Comparison of ENCODE assay signal across 10 cellular contexts in the genomic region with DNA sequence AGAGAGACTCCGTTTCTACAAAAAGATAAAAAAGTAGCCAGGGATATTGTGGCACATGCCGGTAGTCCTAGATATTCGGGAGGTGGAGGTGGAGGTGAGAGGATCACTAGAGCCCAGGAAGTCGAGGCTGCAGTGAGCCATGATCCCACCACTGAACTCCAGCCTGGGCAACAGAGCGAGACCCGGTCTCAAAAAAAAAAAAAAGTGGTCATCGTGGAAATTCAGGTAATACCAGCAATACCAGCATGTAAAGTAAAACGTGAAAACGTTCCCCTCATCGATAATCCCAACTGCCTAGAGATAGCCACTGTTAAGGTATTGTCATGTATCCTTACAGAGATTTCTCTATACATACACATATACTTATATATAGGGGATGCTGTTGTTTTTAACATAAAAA. TPM values are rescaled to one million over a fixed set of nuclear protein-coding genes. Genes with fewer than 3 reads are reported as not detected.
DNase-seq lines count a peak whose midpoint lies in the region; ATAC-seq, FAIRE-seq and TF ChIP-seq lines count a peak whose summit lies in the region.
"Had no signal": no experiment of that assay in that cellular context is flagged by ENCODE, and none has a peak within 500 bp of the region (broad histone marks: within the 10 kb centered on the region; RNA-seq: fewer than 3 reads in every experiment).

No MANE protein-coding gene starts in this region.

- H3K9me3 ChIP-seq in right atrium auricular region (peaks cover 0 to 5% of the 10 kb centered on the region in 2 donors), HepG2 (ENCODE audit: low read length) (no peaks in the 10 kb centered on the region), upper lobe of right lung (no peaks in the 10 kb centered on the region)

- in situ Hi-C loops in HepG2 (cut with HindIII; ENCODE audit: extremely low pct_ligation_motif_present, low pct_unique_long_range_greater_than_20kb), result loop anchor here (10.0 kb wide), 1 partner anchor 131 kb away; no protein-coding TSS in a partner anchor

- no peak for FAIRE-seq in HepG2 (lab: Jason Lieb, UNC)
- FAIRE-seq: colon had no signal

- TF ChIP-seq RAD21 in HepG2 (CRISPR knock-in tag; IDR thresholded peaks at IDR 0.05), result no peak

- H3K4me3 Mint-ChIP-seq in activated CD8-positive, alpha-beta T cell treated with anti-CD3 and anti-CD28 coated beads, Interleukin-2, amount 10 ng/mL, durations not matched to agents 7 days and 5 days, result peak overlapping the region; percentile 86

- H4K20me1 ChIP-seq in HepG2 (ENCODE audit: insufficient read depth, low read length), result 0 out of 2 replicates have a peak, but pooled peaks cover 10% of the 10 kb centered on the region

- ATAC-seq in Right ventricle myocardium inferior (no peak), HepG2 (no peak), upper lobe of right lung (no peak), HG02938 (IDR thresholded peaks at IDR 0.05; ENCODE audit: unreplicated experiment) (no peak)
- ATAC-seq in activated CD8-positive, alpha-beta T cell treated with anti-CD3 and anti-CD28 coated beads, Interleukin-2, amount 10 ng/mL, durations not matched to agents 7 days and 5 days, result no peak

- H3K9ac ChIP-seq in HepG2 (ENCODE audit: insufficient read depth, low read depth, low read length), result peak overlapping the region; percentile 94

- CTCF ChIA-PET in activated CD8-positive, alpha-beta T cell treated with anti-CD3 and anti-CD28 coated beads, Interleukin-2, amount 10 ng/mL, durations not matched to agents 7 days and 5 days (lab: Charles Lee), result no interaction called here
- CTCF ChIA-PET in HepG2 (lab: Yijun Ruan, JAX; ENCODE audit: low intra/inter-chr PET ratio, low total read pairs), result no interaction called here

- H3K36me3 Mint-ChIP-seq in activated CD8-positive, alpha-beta T cell treated with anti-CD3 and anti-CD28 coated beads, Interleukin-2, amount 10 ng/mL, durations not matched to agents 7 days and 5 days (ENCODE audit: low read depth), result peaks cover 16% of the 10 kb centered on the region

- H3K27ac Mint-ChIP-seq in activated CD8-positive, alpha-beta T cell treated with anti-CD3 and anti-CD28 coated beads, Interleukin-2, amount 10 ng/mL, durations not matched to agents 7 days and 5 days, result no peak overlapping the region

- intact Hi-C loops in Right ventricle myocardium inferior (cut with DNase I), result loop anchor here (10.0 kb wide), 1 partner anchor 449 kb away; a partner anchor contains a TSS
- intact Hi-C loops in HepG2 (cut with micrococcal nuclease; ENCODE audit: unreplicated experiment), result loop anchor here (10.0 kb wide), 1 partner anchor 179 kb away; no protein-coding TSS in a partner anchor
- intact Hi-C loops in upper lobe of right lung (cut with DNase I), result no loop called here

- WGBS in HepG2 (ENCODE audit: low lambda C conversion rate), result 6% methylated on average over 10 of the region's 10 CpGs

- H3K36me3 ChIP-seq in right atrium auricular region (no peaks in the 10 kb centered on the region), HepG2 (replicated peaks in 1 of 2; ENCODE audit: control insufficient read depth in 1 of 2, insufficient read depth in 2 of 2, low read length in 2 of 2) (no peaks in the 10 kb centered on the region), upper lobe of right lung (no peaks in the 10 kb centered on the region)

- POLR2A ChIA-PET in activated CD8-positive, alpha-beta T cell treated with anti-CD3 and anti-CD28 coated beads, Interleukin-2, amount 10 ng/mL, durations not matched to agents 7 days and 5 days (lab: Charles Lee), result interaction anchor here (0.9 kb wide), 1 partner anchor 15 kb away, joined by 3 read pairs; no protein-coding TSS in a partner anchor
- POLR2A ChIA-PET in HepG2 (lab: Yijun Ruan, JAX), result interaction anchor here (2.1 kb wide), 1 partner anchor 16 kb away, joined by 9 read pairs; a partner anchor contains a TSS

- no peaks in the 10 kb centered on the region for H3K27me3 Mint-ChIP-seq in activated CD8-positive, alpha-beta T cell treated with anti-CD3 and anti-CD28 coated beads, Interleukin-2, amount 10 ng/mL, durations not matched to agents 7 days and 5 days (ENCODE audit: low read depth)

- TF ChIP-seq CTCF in right atrium auricular region (IDR thresholded peaks at IDR 0.05) (no peak), HepG2 (CRISPR knock-in tag; IDR thresholded peaks at IDR 0.05) (no peak), upper lobe of right lung (IDR thresholded peaks at IDR 0.05) (no peak)

- H3K27ac ChIP-seq in right atrium auricular region (no peak overlapping the region), HepG2 (ENCODE audit: extremely low read length, insufficient read depth, low read length) (no peak overlapping the region), upper lobe of right lung (no peak overlapping the region)

- H3K4me1 ChIP-seq in right atrium auricular region, result no peaks in the 10 kb centered on the region
- peaks cover 6% of the 10 kb centered on the region for H3K4me1 ChIP-seq in HepG2 (ENCODE audit: insufficient read depth, low read length)
- peaks cover 6% of the 10 kb centered on the region for H3K4me1 ChIP-seq in upper lobe of right lung

- DNase-seq in right atrium auricular region (ENCODE audit: low spot score), result no peak
- DNase-seq in Right ventricle myocardium inferior (ENCODE audit: missing footprints), result no peak
- DNase-seq in activated CD8-positive, alpha-beta T cell treated with anti-CD3 and anti-CD28 coated beads, Interleukin-2, amount 10 ng/mL, durations not matched to agents 7 days and 5 days, result no peak
- no peak for DNase-seq in HepG2 (ENCODE audit: low spot score)
- no peak for DNase-seq in upper lobe of right lung
- no peak for DNase-seq in HK-2 (ENCODE audit: unreplicated experiment)
- DNase-seq in HUDEP-2 (lab: John Stamatoyannopoulos, UW; ENCODE audit: unreplicated experiment in 76 of 76), result no peak
- DNase-seq: NCI-H69 had no signal

- H2AFZ ChIP-seq in HepG2 (ENCODE audit: low read length), result no peak overlapping the region

- H3K4me3 ChIP-seq in right atrium auricular region (peak overlapping the region; percentile 57 to 63), HepG2 (replicated peaks in 1 of 3; ENCODE audit: insufficient read depth in 1 of 3, low read depth in 2 of 3, low read length in 3 of 3) (peak overlapping the region; percentile 83 to 88 (median 86); a peak in 5 of 6 replicates), upper lobe of right lung (peak overlapping the region; percentile 66)

- H3K79me2 ChIP-seq in HepG2 (ENCODE audit: insufficient read depth, low read length), result peaks cover 51% of the 10 kb centered on the region

- no peak for TF ChIP-seq POLR2A in HepG2 (IDR thresholded peaks at IDR 0.05; ENCODE audit: insufficient read depth in 1 of 2, low read depth in 2 of 2, low read length in 2 of 2)

- no TSS peak for BruUV-seq in HepG2 (replicated peaks; lab: Mats Ljungman, UMichigan)

- H3K27me3 ChIP-seq in right atrium auricular region (no peaks in the 10 kb centered on the region), HepG2 (ENCODE audit: control insufficient read depth in 1 of 2, insufficient read depth in 2 of 2, low read length in 2 of 2) (no peaks in the 10 kb centered on the region; a peak in 1 of 5 replicates), upper lobe of right lung (no peaks in the 10 kb centered on the region)

- TF ChIP-seq EP300 in HepG2 (IDR thresholded peaks at IDR 0.05; ENCODE audit: low read depth in 2 of 2, low read length in 2 of 2), result no peak
- TF ChIP-seq EP300 in HepG2 (CRISPR knock-in tag; IDR thresholded peaks at IDR 0.05; ENCODE audit: borderline replicate concordance), result no peak

- peaks cover 23% of the 10 kb centered on the region for H3K4me1 Mint-ChIP-seq in activated CD8-positive, alpha-beta T cell treated with anti-CD3 and anti-CD28 coated beads, Interleukin-2, amount 10 ng/mL, durations not matched to agents 7 days and 5 days (ENCODE audit: low read depth)

- peak overlapping the region; percentile 69 for H3K4me2 ChIP-seq in HepG2 (ENCODE audit: low read depth, low read length)

- H3K9me3 Mint-ChIP-seq in activated CD8-positive, alpha-beta T cell treated with anti-CD3 and anti-CD28 coated beads, Interleukin-2, amount 10 ng/mL, durations not matched to agents 7 days and 5 days (ENCODE audit: insufficient read depth), result no peaks in the 10 kb centered on the region

RNA-seq across cellular contexts. Expression of a gene that starts 1.5 kb away (rescaled TPM):
- 10 to 100 TPM; 48.4 to 55.5 TPM for total RNA-seq in right atrium auricular region
- total RNA-seq in Right ventricle myocardium inferior, result 55.6 TPM
- 10 to 100 TPM; 50.2 to 51.6 TPM for total RNA-seq in activated CD8-positive, alpha-beta T cell treated with anti-CD3 and anti-CD28 coated beads, Interleukin-2, amount 10 ng/mL, durations not matched to agents 7 days and 5 days
- 45.8 and 75.0 TPM in 2 replicates for total RNA-seq in HepG2 (2016; rRNA removed; fragmentation: Illumina TruSeq; extraction: Trizol)
- total RNA-seq in HepG2 (2016; cell fraction: cytosol; rRNA removed; fragmentation: Illumina TruSeq; extraction: Trizol; ENCODE audit: low read depth), result 4.1 and 5.6 TPM in 2 replicates
- 48.0 and 80.6 TPM in 2 replicates for total RNA-seq in HepG2 (2016; cell fraction: insoluble cytoplasmic fraction; rRNA removed; fragmentation: Illumina TruSeq; extraction: Trizol)
- 15.5 and 19.9 TPM in 2 replicates for total RNA-seq in HepG2 (2016; cell fraction: membrane; rRNA removed; fragmentation: Illumina TruSeq; extraction: Trizol)
- total RNA-seq in HepG2 (2016; cell fraction: nucleus; rRNA removed; fragmentation: Illumina TruSeq; extraction: Trizol), result 65.1 and 67.9 TPM in 2 replicates
- polyA plus RNA-seq in HepG2 (2011; rRNA removed), result 31.4 and 38.0 TPM in 2 replicates
- 23.8 and 35.1 TPM in 2 replicates for polyA plus RNA-seq in HepG2 (2011; cell fraction: cytosol; rRNA removed)
- 8.3 and 11.1 TPM in 2 replicates for polyA plus RNA-seq in HepG2 (2011; cell fraction: nucleus; rRNA removed)
- 36.2 and 42.1 TPM in 2 replicates for polyA plus RNA-seq in HepG2 (2012)
- polyA plus RNA-seq in HepG2 (2016; cell fraction: cytosol; fragmentation: Illumina TruSeq; extraction: Trizol; ENCODE audit: low read depth), result 3.0 and 3.1 TPM in 2 replicates
- 25.3 and 26.9 TPM in 2 replicates for polyA plus RNA-seq in HepG2 (2016; cell fraction: insoluble cytoplasmic fraction; fragmentation: Illumina TruSeq; extraction: Trizol; ENCODE audit: low read depth)
- 8.6 and 10.5 TPM in 2 replicates for polyA plus RNA-seq in HepG2 (2016; cell fraction: membrane; fragmentation: Illumina TruSeq; extraction: Trizol; ENCODE audit: low read depth)
- 49.7 TPM in 2 replicates for polyA plus RNA-seq in HepG2 (2016; cell fraction: nucleus; fragmentation: Illumina TruSeq; extraction: Trizol; ENCODE audit: insufficient read depth, low read depth)
- polyA minus RNA-seq in HepG2 (2011; rRNA and poly(A)+ RNA removed; ENCODE audit: low replicate concordance), result 35.0 and 86.8 TPM in 2 replicates
- 47.7 and 57.0 TPM in 2 replicates for polyA minus RNA-seq in HepG2 (2011; cell fraction: cytosol; rRNA and poly(A)+ RNA removed)
- polyA minus RNA-seq in HepG2 (2011; cell fraction: nucleus; rRNA and poly(A)+ RNA removed), result 35.0 and 42.0 TPM in 2 replicates
- 64.0 TPM for total RNA-seq in upper lobe of right lung

RNA-seq across cellular contexts. Expression of a gene that starts 5.6 kb away (rescaled TPM):
- total RNA-seq in right atrium auricular region, result 1,000 to 10,000 TPM; 1,439 to 1,473 TPM
- total RNA-seq in Right ventricle myocardium inferior, result 1,849 TPM
- 100 to 1,000 TPM; 329 to 334 TPM for total RNA-seq in activated CD8-positive, alpha-beta T cell treated with anti-CD3 and anti-CD28 coated beads, Interleukin-2, amount 10 ng/mL, durations not matched to agents 7 days and 5 days
- 375 and 491 TPM in 2 replicates for total RNA-seq in HepG2 (2016; rRNA removed; fragmentation: Illumina TruSeq; extraction: Trizol)
- 79.5 and 96.7 TPM in 2 replicates for total RNA-seq in HepG2 (2016; cell fraction: cytosol; rRNA removed; fragmentation: Illumina TruSeq; extraction: Trizol; ENCODE audit: low read depth)
- 390 and 556 TPM in 2 replicates for total RNA-seq in HepG2 (2016; cell fraction: insoluble cytoplasmic fraction; rRNA removed; fragmentation: Illumina TruSeq; extraction: Trizol)
- 87.7 and 103 TPM in 2 replicates for total RNA-seq in HepG2 (2016; cell fraction: membrane; rRNA removed; fragmentation: Illumina TruSeq; extraction: Trizol)
- 112 and 126 TPM in 2 replicates for total RNA-seq in HepG2 (2016; cell fraction: nucleus; rRNA removed; fragmentation: Illumina TruSeq; extraction: Trizol)
- 499 and 635 TPM in 2 replicates for polyA plus RNA-seq in HepG2 (2011; rRNA removed)
- 497 and 599 TPM in 2 replicates for polyA plus RNA-seq in HepG2 (2011; cell fraction: cytosol; rRNA removed)
- polyA plus RNA-seq in HepG2 (2011; cell fraction: nucleus; rRNA removed), result 114 and 133 TPM in 2 replicates
- polyA plus RNA-seq in HepG2 (2012), result 282 and 340 TPM in 2 replicates
- polyA plus RNA-seq in HepG2 (2016; cell fraction: cytosol; fragmentation: Illumina TruSeq; extraction: Trizol; ENCODE audit: low read depth), result 79.7 and 90.7 TPM in 2 replicates
- 485 TPM in 2 replicates for polyA plus RNA-seq in HepG2 (2016; cell fraction: insoluble cytoplasmic fraction; fragmentation: Illumina TruSeq; extraction: Trizol; ENCODE audit: low read depth)
- polyA plus RNA-seq in HepG2 (2016; cell fraction: membrane; fragmentation: Illumina TruSeq; extraction: Trizol; ENCODE audit: low read depth), result 71.2 and 84.6 TPM in 2 replicates
- 208 and 216 TPM in 2 replicates for polyA plus RNA-seq in HepG2 (2016; cell fraction: nucleus; fragmentation: Illumina TruSeq; extraction: Trizol; ENCODE audit: insufficient read depth, low read depth)
- 54.2 and 348 TPM in 2 replicates for polyA minus RNA-seq in HepG2 (2011; rRNA and poly(A)+ RNA removed; ENCODE audit: low replicate concordance)
- 59.8 and 70.3 TPM in 2 replicates for polyA minus RNA-seq in HepG2 (2011; cell fraction: cytosol; rRNA and poly(A)+ RNA removed)
- polyA minus RNA-seq in HepG2 (2011; cell fraction: nucleus; rRNA and poly(A)+ RNA removed), result 29.9 and 37.2 TPM in 2 replicates
- 174 TPM for total RNA-seq in upper lobe of right lung

RNA-seq across cellular contexts. Expression of a gene that starts 16.8 kb away (rescaled TPM):
- total RNA-seq in right atrium auricular region (1 to 10 TPM; 6.3 to 7.5 TPM), Right ventricle myocardium inferior (5.4 TPM), HepG2 (2016; rRNA removed; fragmentation: Illumina TruSeq; extraction: Trizol) (3.9 and 4.7 TPM in 2 replicates), upper lobe of right lung (16.4 TPM)
- 1 to 10 TPM; 8.6 to 8.8 TPM for total RNA-seq in activated CD8-positive, alpha-beta T cell treated with anti-CD3 and anti-CD28 coated beads, Interleukin-2, amount 10 ng/mL, durations not matched to agents 7 days and 5 days
- 0.62 and 1.1 TPM in 2 replicates for total RNA-seq in HepG2 (2016; cell fraction: cytosol; rRNA removed; fragmentation: Illumina TruSeq; extraction: Trizol; ENCODE audit: low read depth)
- total RNA-seq in HepG2 (2016; cell fraction: insoluble cytoplasmic fraction; rRNA removed; fragmentation: Illumina TruSeq; extraction: Trizol), result 4.0 TPM in 2 replicates
- total RNA-seq in HepG2 (2016; cell fraction: membrane; rRNA removed; fragmentation: Illumina TruSeq; extraction: Trizol), result 1.2 and 1.5 TPM in 2 replicates
- total RNA-seq in HepG2 (2016; cell fraction: nucleus; rRNA removed; fragmentation: Illumina TruSeq; extraction: Trizol), result 5.6 and 6.4 TPM in 2 replicates
- polyA plus RNA-seq in HepG2 (2011; rRNA removed), result 1.7 and 1.9 TPM in 2 replicates
- polyA plus RNA-seq in HepG2 (2011; cell fraction: cytosol; rRNA removed), result 0.90 and 1.6 TPM in 2 replicates
- 0.95 and 1.5 TPM in 2 replicates for polyA plus RNA-seq in HepG2 (2011; cell fraction: nucleus; rRNA removed)
- polyA plus RNA-seq in HepG2 (2012), result 2.1 and 2.6 TPM in 2 replicates
- polyA plus RNA-seq in HepG2 (2016; cell fraction: cytosol; fragmentation: Illumina TruSeq; extraction: Trizol; ENCODE audit: low read depth), result 0.10 and 0.34 TPM in 2 replicates
- polyA plus RNA-seq in HepG2 (2016; cell fraction: insoluble cytoplasmic fraction; fragmentation: Illumina TruSeq; extraction: Trizol; ENCODE audit: low read depth), result 1.1 and 1.5 TPM in 2 replicates
- 0.20 and 0.26 TPM in 2 replicates for polyA plus RNA-seq in HepG2 (2016; cell fraction: membrane; fragmentation: Illumina TruSeq; extraction: Trizol; ENCODE audit: low read depth)
- polyA plus RNA-seq in HepG2 (2016; cell fraction: nucleus; fragmentation: Illumina TruSeq; extraction: Trizol; ENCODE audit: insufficient read depth, low read depth), result 1.9 and 2.1 TPM in 2 replicates
- polyA minus RNA-seq in HepG2 (2011; rRNA and poly(A)+ RNA removed; ENCODE audit: low replicate concordance), result 4.5 and 25.7 TPM in 2 replicates
- polyA minus RNA-seq in HepG2 (2011; cell fraction: cytosol; rRNA and poly(A)+ RNA removed), result 5.3 and 7.2 TPM in 2 replicates
- polyA minus RNA-seq in HepG2 (2011; cell fraction: nucleus; rRNA and poly(A)+ RNA removed), result 10.4 and 12.1 TPM in 2 replicates
